8 cellular contexts compared by ENCODE assay signal in genomic region chr13:74134226-74134776, GRCh38. TPM values are rescaled to one million over a fixed set of nuclear protein-coding genes. Genes with fewer than 3 reads are reported as not detected.
DNase-seq lines count a peak whose midpoint lies in the region; ATAC-seq and TF ChIP-seq lines count a peak whose summit lies in the region.

KLF12 (minus strand) TSS chr13:74134404.

- H2AFZ ChIP-seq in DND-41 (ENCODE audit: low read depth, low read length) (peak within 1 kb of the TSS; percentile 75), KMS-11 (ENCODE audit: low read depth) (peak within 1 kb of the TSS; percentile 94)

- intact Hi-C loops in stomach (cut with DNase I; ENCODE audit: low total_unique reads): no loop called here

- H3K27me3 ChIP-seq in DND-41 (ENCODE audit: insufficient read depth, low read length, poor library complexity) (no peaks in the 10 kb centered on the region), KMS-11 (ENCODE audit: insufficient read depth, low read depth) (no peaks in the 10 kb centered on the region), stomach (peaks cover 0 to 11% (median 0%) of the 10 kb centered on the region in 3 donors)

- H3K27ac ChIP-seq in DND-41 (ENCODE audit: low read length): peak within 1 kb of the TSS; percentile 90
- H3K27ac ChIP-seq in KMS-11: peak within 1 kb of the TSS; percentile 48
- peak within 1 kb of the TSS; percentile 94 to 97 (median 96) for H3K27ac ChIP-seq in stomach

- TF ChIP-seq EP300 in stomach (IDR thresholded peaks at IDR 0.05): no peak

- no peaks in the 10 kb centered on the region; the same call in 1 of the 2 replicates for H3K36me3 ChIP-seq in DND-41 (ENCODE audit: insufficient read depth, low read length)
- H3K36me3 ChIP-seq in KMS-11 (ENCODE audit: insufficient read depth): no peaks in the 10 kb centered on the region
- no peaks in the 10 kb centered on the region for H3K36me3 ChIP-seq in stomach

- no peaks in the 10 kb centered on the region for H3K36me3 Mint-ChIP-seq in neural crest cell (ENCODE audit: low read depth)

- H3K9me3 ChIP-seq in DND-41 (ENCODE audit: insufficient read depth, low read length, severe bottlenecking): no peaks in the 10 kb centered on the region
- no peaks in the 10 kb centered on the region for H3K9me3 ChIP-seq in stomach

- WGBS in stomach, 5 donors: 1 to 3% (median 1%) methylated on average over 21 to 52 of the region's 54 CpGs

- H3K4me2 ChIP-seq in DND-41 (ENCODE audit: insufficient read depth, low read length) (peak within 1 kb of the TSS; percentile 93), KMS-11 (peak within 1 kb of the TSS; percentile 36; the same call in 1 of the 2 replicates)

- H3K4me3 ChIP-seq in DND-41 (ENCODE audit: low read depth in 1 of 2, low read length in 2 of 2) (peak within 1 kb of the TSS; percentile 85 to 87; a peak in 3 of 4 replicates), KMS-11 (IDR thresholded peaks at IDR 0.05; ENCODE audit: insufficient read depth, low read depth, low read length) (no peak within 1 kb of the TSS), fibroblast of the aortic adventitia (ENCODE audit: low read depth, low read length) (peak within 1 kb of the TSS; percentile 95), stomach (peak within 1 kb of the TSS; percentile 89 to 96 (median 90))

- peak within 1 kb of the TSS; percentile 100 for H3K4me3 Mint-ChIP-seq in neural crest cell

- H3K79me2 ChIP-seq in DND-41 (ENCODE audit: insufficient read depth, low read length) (peaks cover 46% of the 10 kb centered on the region), KMS-11 (ENCODE audit: insufficient read depth, low read depth) (no peaks in the 10 kb centered on the region)

- peak within 1 kb of the TSS; percentile 94 for H3K9ac ChIP-seq in DND-41 (ENCODE audit: low read depth, low read length)
- H3K9ac ChIP-seq in KMS-11: peak within 1 kb of the TSS; percentile 53; the same call in 1 of the 2 replicates

- peak within 1 kb of the TSS; percentile 100 for H3K27ac Mint-ChIP-seq in neural crest cell (ENCODE audit: unreplicated experiment)

- peak; percentile 97 for DNase-seq in DND-41
- DNase-seq in RPMI8226: peak; percentile 56
- DNase-seq in activated T-helper 1 cell treated with anti-CD3 and anti-CD28 coated beads, Interleukin-2, amount 50 U/mL, for 16 hours (ENCODE audit: low read depth in 1 of 2, low spot score in 1 of 2): peak; percentile 80 to 87
- peak; percentile 94 for DNase-seq in fibroblast of the aortic adventitia (ENCODE audit: low read depth)
- peak; percentile 75 for DNase-seq in neural crest cell (ENCODE audit: low read depth, low spot score)
- DNase-seq in stomach: peak; percentile 83

- H4K20me1 ChIP-seq in DND-41 (ENCODE audit: insufficient read depth, low read length): peaks cover 25% of the 10 kb centered on the region
- H4K20me1 ChIP-seq in KMS-11 (ENCODE audit: insufficient read depth): no peaks in the 10 kb centered on the region

- H3K4me1 ChIP-seq in DND-41 (ENCODE audit: insufficient read depth, low read length) (peaks cover 47% of the 10 kb centered on the region), KMS-11 (ENCODE audit: low read depth, poor library complexity, severe bottlenecking) (peaks cover 2% of the 10 kb centered on the region), stomach (peaks cover 22 to 48% (median 31%) of the 10 kb centered on the region in 4 donors)

- TF ChIP-seq CTCF in DND-41 (IDR thresholded peaks at IDR 0.05; ENCODE audit: borderline replicate concordance, extremely low read depth, low read length, poor library complexity, severe bottlenecking) (no peak), KMS-11 (conservative IDR thresholded peaks at IDR 0.05; ENCODE audit: low read depth, low read length) (no peak), fibroblast of the aortic adventitia (IDR thresholded peaks at IDR 0.05; ENCODE audit: insufficient read depth, low read length) (no peak), neural crest cell (conservative IDR thresholded peaks at IDR 0.05) (no peak), stomach (IDR thresholded peaks at IDR 0.05) (no peak)

- H3K9me3 Mint-ChIP-seq in neural crest cell: no peaks in the 10 kb centered on the region

- no peak for TF ChIP-seq POLR2A in stomach (IDR thresholded peaks at IDR 0.05)

- no peaks in the 10 kb centered on the region for H3K27me3 Mint-ChIP-seq in neural crest cell (ENCODE audit: low read depth)

- peak; percentile 71 for ATAC-seq in DND-41 (ENCODE audit: insufficient read depth, low read depth)
- peak; percentile 60 for ATAC-seq in GM21786 (IDR thresholded peaks at IDR 0.05; ENCODE audit: unreplicated experiment)

- peaks cover 25% of the 10 kb centered on the region for H3K4me1 Mint-ChIP-seq in neural crest cell

RNA-seq across cellular contexts. Expression of gene KLF12, which starts in this region (rescaled TPM):
- 10.6 and 28.7 TPM in 2 replicates for total RNA-seq in fibroblast of the aortic adventitia (ENCODE audit: low replicate concordance)
- total RNA-seq in neural crest cell: 28.6 and 29.9 TPM in 2 replicates
- 10 to 100 TPM in 1 of 5 donors, 1 to 10 TPM in 4; 3.2 to 24.6 (median 9.3) TPM for total RNA-seq in stomach
- 1 to 10 TPM in 2 of 3 donors, under 1 TPM in 1; 0.73 to 1.2 (median 1.1) TPM for polyA plus RNA-seq in stomach
